Comparison of ENCODE assay signal across 9 cellular contexts in the genomic region with DNA sequence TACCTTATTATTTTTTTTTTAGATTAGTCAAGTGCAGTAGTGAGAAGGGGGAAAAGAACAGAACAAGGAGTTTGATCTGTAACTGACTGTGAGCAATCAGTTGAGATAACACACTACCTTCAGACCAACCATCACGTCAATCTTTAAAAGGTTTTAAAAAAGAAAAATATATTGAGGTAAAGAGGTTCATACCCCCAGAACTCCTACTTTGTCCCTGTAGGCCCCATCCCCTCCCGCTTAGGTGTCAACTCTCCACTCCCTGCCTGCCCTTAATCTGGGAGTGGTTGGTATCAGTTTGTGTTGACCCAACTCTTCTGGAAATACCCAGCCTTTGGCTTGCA. TPM values are rescaled to one million over a fixed set of nuclear protein-coding genes. Genes with fewer than 3 reads are reported as not detected.
DNase-seq lines count a peak whose midpoint lies in the region; ATAC-seq and TF ChIP-seq lines count a peak whose summit lies in the region.
"Had no signal": no experiment of that assay in that cellular context is flagged by ENCODE, and none has a peak within 500 bp of the region (broad histone marks: within the 10 kb centered on the region; RNA-seq: fewer than 3 reads in every experiment).

No MANE protein-coding gene starts in this region.

- TF ChIP-seq CTCF in PC-3 (conservative IDR thresholded peaks at IDR 0.05; ENCODE audit: low read depth, low read length) (no peak), osteoblast (IDR thresholded peaks at IDR 0.05; ENCODE audit: extremely low read depth, low read depth, low read length) (no peak), lower leg skin (IDR thresholded peaks at IDR 0.05) (no peak)

- TF ChIP-seq POLR2A in erythroblast (IDR thresholded peaks at IDR 0.05; ENCODE audit: low read length) (no peak), lower leg skin (IDR thresholded peaks at IDR 0.05) (no peak)

- POLR2A ChIA-PET in PC-3 (lab: Charles Lee; ENCODE audit: unreplicated experiment) = no interaction called here

- H3K9me2 ChIP-seq in PC-3 (replicated peaks; ENCODE audit: low read length) = no peaks in the 10 kb centered on the region

- no peak for ATAC-seq in PC-3
- no peak for ATAC-seq in GM21619 (IDR thresholded peaks at IDR 0.05; ENCODE audit: unreplicated experiment)

- H3K27me3 ChIP-seq in BLaER1 = no peaks in the 10 kb centered on the region
- H3K27me3 ChIP-seq in PC-3 (ENCODE audit: low read length) = no peaks in the 10 kb centered on the region
- H3K27me3 ChIP-seq in duodenal mucosa (ENCODE audit: control insufficient read depth in 1 of 2, insufficient read depth in 2 of 2, low read length in 2 of 2) = no peaks in the 10 kb centered on the region
- no peaks in the 10 kb centered on the region for H3K27me3 ChIP-seq in osteoblast (ENCODE audit: insufficient read depth, low read length)

- WGBS in lower leg skin, 2 donors = 62 to 66% methylated on average over 2 of the region's 2 CpGs

- H3K4me2 ChIP-seq in BLaER1 (peak overlapping the region; percentile 91), PC-3 (ENCODE audit: low read length) (peak overlapping the region; percentile 89; the same call in 1 of the 2 replicates), osteoblast (ENCODE audit: insufficient read depth, low read length) (peak overlapping the region; percentile 98)

- H4K20me1 ChIP-seq in BLaER1 = no peaks in the 10 kb centered on the region
- no peaks in the 10 kb centered on the region for H4K20me1 ChIP-seq in PC-3 (ENCODE audit: low read length)
- no peaks in the 10 kb centered on the region for H4K20me1 ChIP-seq in osteoblast (ENCODE audit: insufficient read depth, low read length)

- H3K4me3 ChIP-seq in BLaER1 = no peak overlapping the region
- no peak overlapping the region for H3K4me3 ChIP-seq in PC-3 (ENCODE audit: low read length)
- H3K4me3 ChIP-seq in duodenal mucosa (ENCODE audit: low read depth in 1 of 2, low read length in 2 of 2) = peak overlapping the region; percentile 82 to 85
- H3K4me3 ChIP-seq in osteoblast (ENCODE audit: insufficient read depth, low read length) = peak overlapping the region; percentile 79
- no peak overlapping the region for H3K4me3 ChIP-seq in lower leg skin (ENCODE audit: low read depth, poor library complexity, severe bottlenecking)

- no peaks in the 10 kb centered on the region for H3F3A ChIP-seq in PC-3 (ENCODE audit: low read length, unreplicated experiment)

- H2AFZ ChIP-seq in PC-3 (ENCODE audit: low read length) = peak overlapping the region; percentile 90
- peak overlapping the region; percentile 91 for H2AFZ ChIP-seq in osteoblast (ENCODE audit: low read length)

- no TSS peak for BruUV-seq in PC-3 (replicated peaks; lab: Mats Ljungman, UMichigan)

- H3K79me2 ChIP-seq in PC-3 (ENCODE audit: low read length) (no peaks in the 10 kb centered on the region), osteoblast (ENCODE audit: insufficient read depth, low read length) (peaks cover 3% of the 10 kb centered on the region)

- H3K9me3 ChIP-seq in BLaER1 (no peaks in the 10 kb centered on the region), PC-3 (ENCODE audit: low read length) (no peaks in the 10 kb centered on the region), duodenal mucosa (ENCODE audit: control insufficient read depth in 1 of 2, low read length in 2 of 2) (no peaks in the 10 kb centered on the region), osteoblast (ENCODE audit: low read depth, low read length) (no peaks in the 10 kb centered on the region)

- H3K27ac ChIP-seq in BLaER1 = 0 out of 2 replicates have a peak overlapping the region, but pooled peaks have one; percentile 76
- H3K27ac ChIP-seq in PC-3 (ENCODE audit: low read length) = peak overlapping the region; percentile 97
- peak overlapping the region; percentile 77 for H3K27ac ChIP-seq in duodenal mucosa (ENCODE audit: low read depth, low read length)
- H3K27ac ChIP-seq in osteoblast (ENCODE audit: low read depth, low read length) = peak overlapping the region; percentile 100

- intact Hi-C loops in PC-3 (cut with micrococcal nuclease) (loop anchor here (5.0 to 10.0 kb wide), 2 partner anchors 280 to 458 kb away; no protein-coding TSS in a partner anchor), lower leg skin (cut with DNase I; ENCODE audit: low total_unique reads) (loop anchor here (10.0 kb wide), 1 partner anchor 298 kb away; no protein-coding TSS in a partner anchor)

- CTCF ChIA-PET in PC-3 (lab: Charles Lee) = interaction anchor here (1.0 to 3.5 kb wide), 5 partner anchors 17 to 71 kb away, joined by 3 to 37 read pairs (median 5); no protein-coding TSS in a partner anchor

- H3K4me1 ChIP-seq in BLaER1 (peaks cover 41% of the 10 kb centered on the region), PC-3 (ENCODE audit: insufficient read depth, low read length) (peaks cover 45% of the 10 kb centered on the region), duodenal mucosa (ENCODE audit: control insufficient read depth in 1 of 2, insufficient read depth in 2 of 2, low read length in 2 of 2) (peaks cover 36 to 43% of the 10 kb centered on the region in 2 donors), osteoblast (ENCODE audit: insufficient read depth, low read length) (peaks cover 57% of the 10 kb centered on the region)

- H3K9ac ChIP-seq in BLaER1 (peak overlapping the region; percentile 75; the same call in 1 of the 2 replicates), PC-3 (ENCODE audit: low read length) (peak overlapping the region; percentile 74), duodenal mucosa (ENCODE audit: low read depth in 1 of 2, low read length in 2 of 2) (peak overlapping the region; percentile 86 to 98)

- H3K36me3 ChIP-seq in BLaER1 = no peaks in the 10 kb centered on the region
- no peaks in the 10 kb centered on the region for H3K36me3 ChIP-seq in PC-3 (ENCODE audit: low read depth, low read length)
- no peaks in the 10 kb centered on the region for H3K36me3 ChIP-seq in duodenal mucosa (ENCODE audit: control insufficient read depth in 1 of 2, insufficient read depth in 2 of 2, low read length in 2 of 2)
- H3K36me3 ChIP-seq in osteoblast (ENCODE audit: insufficient read depth, low read length) = peaks cover 4% of the 10 kb centered on the region

- DNase-seq in PC-3 = no peak
- no peak for DNase-seq in osteoblast (ENCODE audit: insufficient read length, low spot score, missing footprints)
- no peak for DNase-seq in LoVo (ENCODE audit: low spot score)
- no peak for DNase-seq in erythroblast (lab: John Stamatoyannopoulos, UW)
- DNase-seq in lower leg skin (ENCODE audit: low spot score in 2 of 2) = no peak

RNA-seq across cellular contexts. Expression of gene MMP14, which starts 16.2 kb away (rescaled TPM):
- 80.4 and 85.0 TPM in 2 replicates for total RNA-seq in PC-3 (2014; rRNA removed)
- 580 and 649 TPM in 2 replicates for total RNA-seq in osteoblast
- total RNA-seq in lower leg skin = 100 to 1,000 TPM; 135 to 190 (median 151) TPM

RNA-seq across cellular contexts. Expression of gene LRP10, which starts 19.0 kb away (rescaled TPM):
- total RNA-seq in PC-3 (2014; rRNA removed) (46.5 and 59.3 TPM in 2 replicates), osteoblast (147 and 164 TPM in 2 replicates), lower leg skin (100 to 1,000 TPM; 148 to 209 (median 167) TPM)

RNA-seq across cellular contexts. Expression of gene MRPL52, which starts 22.9 kb away (rescaled TPM):
- total RNA-seq in PC-3 (2014; rRNA removed) (114 and 180 TPM in 2 replicates), osteoblast (20.3 and 31.5 TPM in 2 replicates), lower leg skin (100 to 1,000 TPM in 1 of 4 donors, 10 to 100 TPM in 3; 24.8 to 230 (median 41.4) TPM)

RNA-seq across cellular contexts. Expression of gene REM2, which starts 30.5 kb away (rescaled TPM):
- 0.18 TPM in 1 of 2 replicates, not detected in the other for total RNA-seq in PC-3 (2014; rRNA removed)
- total RNA-seq in osteoblast = 0.29 and 0.36 TPM in 2 replicates
- total RNA-seq in lower leg skin = 1 to 10 TPM in 2 of 4 donors, under 1 TPM in 2; 0.52 to 2.5 (median 1.5) TPM
- total RNA-seq: Right ventricle myocardium inferior had no signal

RNA-seq across cellular contexts. Expression of gene SLC7A7, which starts 37.3 kb away (rescaled TPM):
- total RNA-seq in PC-3 (2014; rRNA removed) (not detected in 2 replicates), osteoblast (4.3 and 4.7 TPM in 2 replicates), lower leg skin (10 to 100 TPM in 1 of 4 donors, 1 to 10 TPM in 3; 1.1 to 12.8 (median 6.5) TPM)

Comparison
In these comparisons a context has a peak if more than half of its experiments do, and no peak if none do; other contexts are left out.
1. H3K4me3 ChIP-seq: peak in duodenal mucosa (2 of 2) and osteoblast (single experiment); none in BLaER1 (single experiment), PC-3 (single experiment) and lower leg skin (single experiment).
2. Peak in every context shown above with its lines, with median percentiles within 50 percentile points of each other: H3K27ac ChIP-seq, H3K4me2 ChIP-seq and H3K9ac ChIP-seq.